ENCODE assay signal across 17 cellular contexts in the genomic region with DNA sequence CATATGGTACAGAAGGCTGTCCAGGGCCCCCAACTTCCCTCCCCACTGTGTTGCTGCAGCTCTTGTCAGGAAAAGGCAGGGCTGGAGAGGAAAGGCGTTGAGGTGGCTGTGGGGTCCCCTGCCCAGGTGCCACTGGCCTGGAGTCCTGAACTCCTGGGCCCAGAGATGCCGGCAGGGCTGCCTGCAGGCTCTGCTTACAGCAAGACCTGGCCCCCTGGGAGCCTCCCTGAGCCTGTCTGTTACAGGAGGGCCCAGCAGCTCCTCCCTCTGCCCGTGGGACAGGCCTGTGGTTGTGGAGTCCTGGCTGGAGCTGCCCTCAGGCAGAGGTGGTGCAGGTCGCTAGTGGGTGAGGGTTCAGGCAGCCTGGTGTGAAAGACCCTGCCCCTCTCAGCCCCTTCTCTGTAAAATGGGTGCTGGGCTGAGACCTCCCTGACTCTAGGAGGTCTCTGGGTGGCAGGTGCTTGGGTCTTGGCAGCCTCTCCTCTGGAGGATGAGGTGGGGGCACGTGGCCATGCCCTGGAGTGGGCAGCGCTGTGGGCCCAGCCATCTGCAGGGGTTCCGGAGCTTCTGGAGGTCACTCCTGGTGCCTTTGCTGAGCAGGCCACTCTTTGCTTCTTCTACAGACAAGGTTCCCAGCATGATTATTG. TPM values are rescaled to one million over a fixed set of nuclear protein-coding genes. Genes with fewer than 3 reads are reported as not detected.
DNase-seq lines count a peak whose midpoint lies in the region; ATAC-seq and TF ChIP-seq lines count a peak whose summit lies in the region.
"Had no signal": no experiment of that assay in that cellular context is flagged by ENCODE, and none has a peak within 500 bp of the region (broad histone marks: within the 10 kb centered on the region; RNA-seq: fewer than 3 reads in every experiment).

No MANE protein-coding gene starts in this region.

- TF ChIP-seq CTCF in NB4 (IDR thresholded peaks at IDR 0.05; ENCODE audit: low read depth, low read length), result no peak
- TF ChIP-seq CTCF in progenitor cell of endocrine pancreas (IDR thresholded peaks at IDR 0.05; ENCODE audit: unreplicated experiment), result no peak

- no peaks in the 10 kb centered on the region for H3K36me3 Mint-ChIP-seq in activated T-cell treated with anti-CD3 and anti-CD28 coated beads, Interleukin-2, amount 50 U/mL, for 24 hours (ENCODE audit: low read depth)
- no peaks in the 10 kb centered on the region for H3K36me3 Mint-ChIP-seq in activated T-cell treated with anti-CD3 and anti-CD28 coated beads, Interleukin-2, amount 50 U/mL, for 4 hours (ENCODE audit: insufficient read depth)
- H3K36me3 Mint-ChIP-seq in progenitor cell of endocrine pancreas (ENCODE audit: insufficient read depth), result no peaks in the 10 kb centered on the region

- no peak overlapping the region for H3K4me3 ChIP-seq in NB4 (ENCODE audit: low read depth, low read length)
- H3K4me3 ChIP-seq: MG63, SJCRH30 had no signal

- no peaks in the 10 kb centered on the region for H3K27me3 Mint-ChIP-seq in activated T-cell treated with anti-CD3 and anti-CD28 coated beads, Interleukin-2, amount 50 U/mL, for 24 hours
- peaks cover 2% of the 10 kb centered on the region for H3K27me3 Mint-ChIP-seq in activated T-cell treated with anti-CD3 and anti-CD28 coated beads, Interleukin-2, amount 50 U/mL, for 4 hours (ENCODE audit: low read depth)
- H3K27me3 Mint-ChIP-seq in progenitor cell of endocrine pancreas, result peaks cover 34% of the 10 kb centered on the region

- DNase-seq in activated T-cell treated with anti-CD3 and anti-CD28 coated beads, Interleukin-2, amount 50 U/mL, for 24 hours, result peak; percentile 30
- DNase-seq in activated T-cell treated with anti-CD3 and anti-CD28 coated beads, Interleukin-2, amount 50 U/mL, for 4 hours, result no peak
- peak; percentile 73 for DNase-seq in NB4 (ENCODE audit: low read depth)
- DNase-seq in mesenteric fat pad (ENCODE audit: low spot score), result peak; percentile 65
- peak; percentile 7 for DNase-seq in stimulated activated CD8-positive, alpha-beta memory T cell treated with anti-CD3 and anti-CD28 coated beads, Interleukin-4, amount 100 ng/mL, for 48 hours
- DNase-seq in progenitor cell of endocrine pancreas (ENCODE audit: low spot score, unreplicated experiment), result no peak
- no peak for DNase-seq in NCI-H2171 (lab: John Stamatoyannopoulos, UW)
- DNase-seq: GF-D8; MG63; NCI-H1105; NCI-H187; NCI-H69; NK-92 treated with Interleukin-12 subunit alpha and Interleukin-12 subunit beta, amount 100 ng/mL, for 24 hours; SJCRH30 had no signal

- no peak for ATAC-seq in activated T-cell treated with anti-CD3 and anti-CD28 coated beads, Interleukin-2, amount 50 U/mL, for 4 hours
- ATAC-seq in HG02610 (IDR thresholded peaks at IDR 0.05; ENCODE audit: unreplicated experiment), result no peak

- no peak overlapping the region for H3K27ac Mint-ChIP-seq in activated T-cell treated with anti-CD3 and anti-CD28 coated beads, Interleukin-2, amount 50 U/mL, for 24 hours
- H3K27ac Mint-ChIP-seq in progenitor cell of endocrine pancreas, result no peak overlapping the region

- no peaks in the 10 kb centered on the region for H3K9me3 Mint-ChIP-seq in activated T-cell treated with anti-CD3 and anti-CD28 coated beads, Interleukin-2, amount 50 U/mL, for 24 hours
- H3K9me3 Mint-ChIP-seq in activated T-cell treated with anti-CD3 and anti-CD28 coated beads, Interleukin-2, amount 50 U/mL, for 4 hours, result no peaks in the 10 kb centered on the region
- H3K9me3 Mint-ChIP-seq in progenitor cell of endocrine pancreas (ENCODE audit: low read depth), result no peaks in the 10 kb centered on the region

- H3K4me3 Mint-ChIP-seq in activated T-cell treated with anti-CD3 and anti-CD28 coated beads, Interleukin-2, amount 50 U/mL, for 24 hours, result no peak overlapping the region
- no peak overlapping the region for H3K4me3 Mint-ChIP-seq in activated T-cell treated with anti-CD3 and anti-CD28 coated beads, Interleukin-2, amount 50 U/mL, for 4 hours
- H3K4me3 Mint-ChIP-seq in progenitor cell of endocrine pancreas (ENCODE audit: low read depth), result no peak overlapping the region

- no peak for TF ChIP-seq POLR2A in NB4 (IDR thresholded peaks at IDR 0.05; ENCODE audit: extremely low read depth, insufficient read length)

- H3K4me1 Mint-ChIP-seq in activated T-cell treated with anti-CD3 and anti-CD28 coated beads, Interleukin-2, amount 50 U/mL, for 24 hours (ENCODE audit: low read depth), result peaks cover 24% of the 10 kb centered on the region
- peaks cover 25% of the 10 kb centered on the region for H3K4me1 Mint-ChIP-seq in activated T-cell treated with anti-CD3 and anti-CD28 coated beads, Interleukin-2, amount 50 U/mL, for 4 hours (ENCODE audit: low read depth)
- no peaks in the 10 kb centered on the region for H3K4me1 Mint-ChIP-seq in progenitor cell of endocrine pancreas (ENCODE audit: low read depth)

RNA-seq across cellular contexts. Expression of a gene that starts 10.0 kb away (rescaled TPM):
- not detected for total RNA-seq in activated T-cell treated with anti-CD3 and anti-CD28 coated beads, Interleukin-2, amount 50 U/mL, for 4 hours
- total RNA-seq in mesenteric fat pad (not detected), progenitor cell of endocrine pancreas (not detected in 2 replicates)
- total RNA-seq: Daoy, H1, SJCRH30 had no signal

Comparison
In these comparisons a context has a peak if more than half of its experiments do, and no peak if none do; other contexts are left out.
1. DNase-seq: peak in activated T-cell treated with anti-CD3 and anti-CD28 coated beads, Interleukin-2, amount 50 U/mL, for 24 hours (single experiment), NB4 (single experiment), mesenteric fat pad (single experiment) and stimulated activated CD8-positive, alpha-beta memory T cell treated with anti-CD3 and anti-CD28 coated beads, Interleukin-4, amount 100 ng/mL, for 48 hours (single experiment); none in activated T-cell treated with anti-CD3 and anti-CD28 coated beads, Interleukin-2, amount 50 U/mL, for 4 hours (single experiment), progenitor cell of endocrine pancreas (single experiment) and NCI-H2171 (single experiment).